Comparison of ENCODE assay signal across 8 cellular contexts in the genomic region with DNA sequence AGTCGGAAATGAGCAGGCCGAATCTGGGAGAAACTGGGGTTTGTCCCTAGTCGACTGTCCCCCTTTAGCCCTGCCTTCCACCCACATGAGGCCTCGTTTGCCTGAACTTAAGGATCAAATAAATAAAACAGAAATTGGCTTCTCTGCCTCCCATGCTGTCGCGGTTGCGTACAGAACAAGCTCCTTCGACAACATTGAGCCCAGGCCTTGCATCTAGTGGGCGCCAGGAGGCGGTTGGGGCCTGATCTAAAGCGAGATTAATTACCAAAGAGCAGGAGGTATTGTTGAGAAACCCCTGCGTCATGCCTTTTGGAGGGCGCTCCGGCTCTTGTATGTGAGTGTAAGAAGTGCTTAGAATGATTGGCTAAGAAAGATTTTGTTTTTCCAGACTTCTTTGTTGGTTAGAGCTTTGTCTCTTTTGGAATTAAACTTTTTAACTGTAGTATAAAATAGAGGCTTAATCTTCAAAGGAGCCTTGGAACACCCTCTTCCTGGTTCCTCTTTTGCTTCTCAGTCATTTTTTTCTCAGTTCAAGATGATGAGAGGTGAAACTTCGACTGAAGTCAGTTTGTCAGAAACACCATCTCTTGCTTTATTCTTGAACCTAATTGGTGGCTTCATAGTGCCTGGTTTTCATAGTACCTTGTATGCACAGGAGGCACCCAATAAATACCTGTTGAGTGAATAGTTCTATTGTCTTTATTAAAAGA. TPM values are rescaled to one million over a fixed set of nuclear protein-coding genes. Genes with fewer than 3 reads are reported as not detected.
DNase-seq lines count a peak whose midpoint lies in the region; ATAC-seq and TF ChIP-seq lines count a peak whose summit lies in the region.

No MANE protein-coding gene starts in this region.

- peak overlapping the region; percentile 82 for H3K9ac ChIP-seq in HUES64 (ENCODE audit: low read depth, low read length)

- H3K36me3 Mint-ChIP-seq in activated T-helper 2 cell treated with anti-CD3 and anti-CD28 coated beads, Interferon-gamma antibody, Interleukin-2, Interleukin-4, amounts not matched to agents 10 μg/mL and 5 μg/mL and 100 μg/mL, durations not matched to agents 14 hours and 24 hours and 36 hours (ENCODE audit: low read depth): peaks cover 36% of the 10 kb centered on the region
- peaks cover 19% of the 10 kb centered on the region for H3K36me3 Mint-ChIP-seq in nephron progenitor cell (ENCODE audit: low read depth)
- H3K36me3 Mint-ChIP-seq in stimulated activated naive CD8-positive, alpha-beta T cell treated with anti-CD3 and anti-CD28 coated beads, Interleukin-15, Interleukin-2, amounts not matched to agents 100 ng/mL and 50 ng/mL, for 24 hours (ENCODE audit: low read depth): peaks cover 37% of the 10 kb centered on the region

- no peaks in the 10 kb centered on the region for H3K9me3 Mint-ChIP-seq in activated T-helper 2 cell treated with anti-CD3 and anti-CD28 coated beads, Interferon-gamma antibody, Interleukin-2, Interleukin-4, amounts not matched to agents 10 μg/mL and 5 μg/mL and 100 μg/mL, durations not matched to agents 14 hours and 24 hours and 36 hours
- no peaks in the 10 kb centered on the region for H3K9me3 Mint-ChIP-seq in nephron progenitor cell
- no peaks in the 10 kb centered on the region for H3K9me3 Mint-ChIP-seq in stimulated activated naive CD8-positive, alpha-beta T cell treated with anti-CD3 and anti-CD28 coated beads, Interleukin-15, Interleukin-2, amounts not matched to agents 100 ng/mL and 50 ng/mL, for 24 hours

- peak overlapping the region; percentile 98 for H3K4me3 Mint-ChIP-seq in activated T-helper 2 cell treated with anti-CD3 and anti-CD28 coated beads, Interferon-gamma antibody, Interleukin-2, Interleukin-4, amounts not matched to agents 10 μg/mL and 5 μg/mL and 100 μg/mL, durations not matched to agents 14 hours and 24 hours and 36 hours (ENCODE audit: low read depth)
- H3K4me3 Mint-ChIP-seq in nephron progenitor cell: peak overlapping the region; percentile 97
- peak overlapping the region; percentile 98 for H3K4me3 Mint-ChIP-seq in stimulated activated naive CD8-positive, alpha-beta T cell treated with anti-CD3 and anti-CD28 coated beads, Interleukin-15, Interleukin-2, amounts not matched to agents 100 ng/mL and 50 ng/mL, for 24 hours

- H3K27ac Mint-ChIP-seq in activated T-helper 2 cell treated with anti-CD3 and anti-CD28 coated beads, Interferon-gamma antibody, Interleukin-2, Interleukin-4, amounts not matched to agents 10 μg/mL and 5 μg/mL and 100 μg/mL, durations not matched to agents 14 hours and 24 hours and 36 hours: peak overlapping the region; percentile 99
- peak overlapping the region; percentile 89 for H3K27ac Mint-ChIP-seq in nephron progenitor cell
- peak overlapping the region; percentile 97 for H3K27ac Mint-ChIP-seq in stimulated activated naive CD8-positive, alpha-beta T cell treated with anti-CD3 and anti-CD28 coated beads, Interleukin-15, Interleukin-2, amounts not matched to agents 100 ng/mL and 50 ng/mL, for 24 hours

- 0 out of 2 replicates have a peak, but pooled peaks cover 3% of the 10 kb centered on the region for H3K4me1 ChIP-seq in HUES64 (ENCODE audit: insufficient read depth, low read length)

- peaks cover 18% of the 10 kb centered on the region for H3K4me1 Mint-ChIP-seq in activated T-helper 2 cell treated with anti-CD3 and anti-CD28 coated beads, Interferon-gamma antibody, Interleukin-2, Interleukin-4, amounts not matched to agents 10 μg/mL and 5 μg/mL and 100 μg/mL, durations not matched to agents 14 hours and 24 hours and 36 hours (ENCODE audit: low read depth)
- peaks cover 24% of the 10 kb centered on the region for H3K4me1 Mint-ChIP-seq in nephron progenitor cell
- peaks cover 41% of the 10 kb centered on the region for H3K4me1 Mint-ChIP-seq in stimulated activated naive CD8-positive, alpha-beta T cell treated with anti-CD3 and anti-CD28 coated beads, Interleukin-15, Interleukin-2, amounts not matched to agents 100 ng/mL and 50 ng/mL, for 24 hours (ENCODE audit: low read depth)

- peak; percentile 70 for ATAC-seq in GM21515 (IDR thresholded peaks at IDR 0.05; ENCODE audit: unreplicated experiment)

- H3K27me3 ChIP-seq in HUES64 (ENCODE audit: insufficient read depth, low read length): no peaks in the 10 kb centered on the region

- TF ChIP-seq CTCF in fibroblast of the aortic adventitia (IDR thresholded peaks at IDR 0.05; ENCODE audit: insufficient read depth, low read length) (peak; percentile 77), nephron progenitor cell (IDR thresholded peaks at IDR 0.05) (no peak)

- DNase-seq in DMS 273 (lab: John Stamatoyannopoulos, UW; ENCODE audit: unreplicated experiment) (peak; percentile 94), RPMI7951 (ENCODE audit: low read depth) (peak; percentile 74), fibroblast of the aortic adventitia (ENCODE audit: low read depth) (peak; percentile 93), nephron progenitor cell (peak; percentile 53)
- DNase-seq in activated T-helper 2 cell treated with anti-CD3 and anti-CD28 coated beads, Interferon-gamma antibody, Interleukin-2, Interleukin-4, amounts not matched to agents 10 μg/mL and 5 μg/mL and 100 μg/mL, durations not matched to agents 14 hours and 24 hours and 36 hours (ENCODE audit: low spot score): peak; percentile 71

- intact Hi-C loops in activated T-helper 2 cell treated with anti-CD3 and anti-CD28 coated beads, Interferon-gamma antibody, Interleukin-2, Interleukin-4, amounts not matched to agents 10 μg/mL and 5 μg/mL and 100 μg/mL, durations not matched to agents 14 hours and 24 hours and 36 hours (cut with micrococcal nuclease): loop anchor here (1.0 to 2.0 kb wide), 4 partner anchors 25 to 344 kb away; partner anchors contain the start of genes CREBRF, RPL26L1 and STC2

- H3K27ac ChIP-seq in HUES64 (ENCODE audit: low read depth, low read length): peak overlapping the region; percentile 76

- H3K36me3 ChIP-seq in HUES64 (ENCODE audit: insufficient read depth, low read length): peaks cover 22% of the 10 kb centered on the region; the same call in 1 of the 2 replicates

- WGBS in HUES64: 6% methylated on average over 15 of the region's 15 CpGs

- H3K4me3 ChIP-seq in HUES64 (ENCODE audit: low read length): peak overlapping the region; percentile 93
- peak overlapping the region; percentile 97 for H3K4me3 ChIP-seq in fibroblast of the aortic adventitia (ENCODE audit: low read depth, low read length)

- no peaks in the 10 kb centered on the region for H3K9me3 ChIP-seq in HUES64 (ENCODE audit: insufficient read depth, low read depth, low read length)

- H3K27me3 Mint-ChIP-seq in activated T-helper 2 cell treated with anti-CD3 and anti-CD28 coated beads, Interferon-gamma antibody, Interleukin-2, Interleukin-4, amounts not matched to agents 10 μg/mL and 5 μg/mL and 100 μg/mL, durations not matched to agents 14 hours and 24 hours and 36 hours (ENCODE audit: low read depth): no peaks in the 10 kb centered on the region
- H3K27me3 Mint-ChIP-seq in nephron progenitor cell (ENCODE audit: low read depth, poor library complexity): peaks cover 17% of the 10 kb centered on the region
- no peaks in the 10 kb centered on the region for H3K27me3 Mint-ChIP-seq in stimulated activated naive CD8-positive, alpha-beta T cell treated with anti-CD3 and anti-CD28 coated beads, Interleukin-15, Interleukin-2, amounts not matched to agents 100 ng/mL and 50 ng/mL, for 24 hours

RNA-seq across cellular contexts. Expression of gene ATP6V0E1, which starts 0.8 kb away (rescaled TPM):
- polyA plus RNA-seq in HUES64 (2013, experiment 1 of 2): 86.3 TPM
- 77.5 TPM for polyA plus RNA-seq in HUES64 (2013, experiment 2 of 2)
- total RNA-seq in RPMI7951 (2014; rRNA removed; shearing (Covaris generic)): 96.0 and 115 TPM in 2 replicates
- 147 and 148 TPM in 2 replicates for total RNA-seq in activated T-helper 2 cell treated with anti-CD3 and anti-CD28 coated beads, Interferon-gamma antibody, Interleukin-2, Interleukin-4, amounts not matched to agents 10 μg/mL and 5 μg/mL and 100 μg/mL, durations not matched to agents 14 hours and 24 hours and 36 hours
- total RNA-seq in fibroblast of the aortic adventitia (ENCODE audit: low replicate concordance): 224 and 229 TPM in 2 replicates

RNA-seq across cellular contexts. Expression of gene RPL26L1, which starts 25.2 kb away (rescaled TPM):
- polyA plus RNA-seq in HUES64 (2013, experiment 1 of 2): 64.1 TPM
- polyA plus RNA-seq in HUES64 (2013, experiment 2 of 2): 69.5 TPM
- 97.3 and 97.4 TPM in 2 replicates for total RNA-seq in RPMI7951 (2014; rRNA removed; shearing (Covaris generic))
- 59.1 and 64.3 TPM in 2 replicates for total RNA-seq in activated T-helper 2 cell treated with anti-CD3 and anti-CD28 coated beads, Interferon-gamma antibody, Interleukin-2, Interleukin-4, amounts not matched to agents 10 μg/mL and 5 μg/mL and 100 μg/mL, durations not matched to agents 14 hours and 24 hours and 36 hours
- total RNA-seq in fibroblast of the aortic adventitia (ENCODE audit: low replicate concordance): 47.3 and 54.9 TPM in 2 replicates

Comparison
In these comparisons a context has a peak if more than half of its experiments do, and no peak if none do; other contexts are left out.
1. Peak in every context shown above with its lines: DNase-seq, ATAC-seq, H3K4me3 ChIP-seq and H3K27ac ChIP-seq.